2 cellular contexts compared by ENCODE assay signal in the genomic region with DNA sequence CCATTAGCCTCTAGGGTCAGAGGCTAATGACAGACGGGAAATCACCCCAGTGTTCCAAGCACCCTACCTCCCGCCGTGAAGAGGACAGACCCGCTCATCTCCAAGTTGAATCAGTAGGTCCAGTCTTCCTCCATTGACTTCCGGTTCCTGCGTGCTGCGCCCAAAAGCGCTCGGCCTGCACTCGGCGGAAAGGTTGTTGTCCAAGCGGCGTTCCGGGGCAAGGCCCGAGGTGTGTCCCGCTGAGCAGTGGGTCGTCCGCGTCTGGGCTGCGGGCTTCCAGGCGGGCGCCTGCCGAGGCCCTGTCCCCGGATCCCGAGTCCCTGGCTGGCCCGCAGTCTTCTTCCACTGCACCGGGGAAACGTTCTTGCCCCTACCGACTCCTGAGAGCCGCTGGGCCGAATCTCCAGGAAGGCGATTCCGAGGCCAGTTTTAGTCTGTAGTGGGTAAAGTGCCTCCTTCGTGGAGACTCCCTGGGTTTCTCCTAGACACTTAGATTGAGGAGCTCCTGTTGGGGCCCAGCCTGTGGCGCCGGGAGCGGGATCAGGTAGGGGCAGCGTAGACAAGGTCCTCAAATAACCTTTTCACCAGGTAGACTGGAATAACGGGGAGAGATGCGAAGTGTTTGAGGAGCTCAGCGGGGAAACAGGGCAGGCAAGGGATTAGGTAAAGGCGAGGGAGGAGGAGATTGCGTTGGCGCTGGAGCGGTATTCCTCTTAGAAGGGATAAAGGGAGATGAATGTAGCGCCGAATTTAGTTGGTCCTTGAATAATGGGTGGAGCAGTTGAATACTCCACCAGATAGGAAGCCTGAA.
TF ChIP-seq lines count a peak whose summit lies in the region.

A gene with protein sequence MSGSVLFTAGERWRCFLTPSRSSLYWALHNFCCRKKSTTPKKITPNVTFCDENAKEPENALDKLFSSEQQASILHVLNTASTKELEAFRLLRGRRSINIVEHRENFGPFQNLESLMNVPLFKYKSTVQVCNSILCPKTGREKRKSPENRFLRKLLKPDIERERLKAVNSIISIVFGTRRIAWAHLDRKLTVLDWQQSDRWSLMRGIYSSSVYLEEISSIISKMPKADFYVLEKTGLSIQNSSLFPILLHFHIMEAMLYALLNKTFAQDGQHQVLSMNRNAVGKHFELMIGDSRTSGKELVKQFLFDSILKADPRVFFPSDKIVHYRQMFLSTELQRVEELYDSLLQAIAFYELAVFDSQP (minus strand): TSS at position 138 of the 811 bp plus-strand sequence. CDS start 40 bp downstream, at position 98.

TF ChIP-seq in HEK293, 187 proteins besides CTCF, POLR2A, EP300 and RAD21 (continued from another document and continues in another):
- TF ChIP-seq ZSCAN18 (tag by site-specific recombination; IDR thresholded peaks at IDR 0.05): peak; percentile 95
- no peak for TF ChIP-seq ZNF514 (tag by site-specific recombination; IDR thresholded peaks at IDR 0.05)
- peak; percentile 62 for TF ChIP-seq WT1 (tag by site-specific recombination; IDR thresholded peaks at IDR 0.05)
- TF ChIP-seq, protein P1, sequence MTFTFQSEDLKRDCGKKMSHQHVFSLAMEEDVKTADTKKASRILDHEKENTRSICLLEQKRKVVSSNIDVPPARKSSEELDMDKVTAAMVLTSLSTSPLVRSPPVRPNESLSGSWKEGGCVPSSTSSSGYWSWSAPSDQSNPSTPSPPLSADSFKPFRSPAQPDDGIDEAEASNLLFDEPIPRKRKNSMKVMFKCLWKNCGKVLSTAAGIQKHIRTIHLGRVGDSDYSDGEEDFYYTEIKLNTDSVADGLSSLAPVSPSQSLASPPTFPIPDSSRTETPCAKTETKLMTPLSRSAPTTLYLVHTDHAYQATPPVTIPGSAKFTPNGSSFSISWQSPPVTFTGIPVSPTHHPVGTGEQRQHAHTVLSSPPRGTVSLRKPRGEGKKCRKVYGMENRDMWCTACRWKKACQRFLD (tag by site-specific recombination; IDR thresholded peaks at IDR 0.05): no peak
- TF ChIP-seq ZNF2 (tag by site-specific recombination; IDR thresholded peaks at IDR 0.05): peak; percentile 97
- TF ChIP-seq GLIS1 (tag by site-specific recombination; IDR thresholded peaks at IDR 0.05): peak; percentile 46
- no peak for TF ChIP-seq PRDM1 (tag by site-specific recombination; IDR thresholded peaks at IDR 0.05)
- TF ChIP-seq, protein P2, sequence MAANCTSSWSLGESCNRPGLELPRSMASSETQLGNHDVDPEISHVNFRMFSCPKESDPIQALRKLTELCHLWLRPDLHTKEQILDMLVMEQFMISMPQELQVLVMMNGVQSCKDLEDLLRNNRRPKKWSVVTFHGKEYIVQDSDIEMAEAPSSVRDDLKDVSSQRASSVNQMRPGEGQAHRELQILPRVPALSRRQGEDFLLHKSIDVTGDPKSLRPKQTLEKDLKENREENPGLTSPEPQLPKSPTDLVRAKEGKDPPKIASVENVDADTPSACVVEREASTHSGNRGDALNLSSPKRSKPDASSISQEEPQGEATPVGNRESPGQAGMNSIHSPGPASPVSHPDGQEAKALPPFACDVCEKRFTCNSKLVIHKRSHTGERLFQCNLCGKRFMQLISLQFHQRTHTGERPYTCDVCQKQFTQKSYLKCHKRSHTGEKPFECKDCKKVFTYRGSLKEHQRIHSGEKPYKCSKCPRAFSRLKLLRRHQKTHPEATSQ (tag by site-specific recombination; IDR thresholded peaks at IDR 0.05): peak; percentile 100
- TF ChIP-seq ZNF184 (tag by site-specific recombination; IDR thresholded peaks at IDR 0.05): peak; percentile 72; the same call in 1 of the 2 replicates
- TF ChIP-seq ZNF19 (tag by site-specific recombination; IDR thresholded peaks at IDR 0.05; ENCODE audit: low read depth): no peak
- TF ChIP-seq SALL2 (tag by site-specific recombination; IDR thresholded peaks at IDR 0.05; ENCODE audit: borderline replicate concordance): peak; percentile 66; the same call in 1 of the 2 replicates
- TF ChIP-seq ZNF302 (tag by site-specific recombination; IDR thresholded peaks at IDR 0.05; ENCODE audit: low read depth): no peak
- TF ChIP-seq ZFP69B (tag by site-specific recombination; IDR thresholded peaks at IDR 0.05): peak; percentile 93
- TF ChIP-seq ZNF664 (tag by site-specific recombination; IDR thresholded peaks at IDR 0.05): peak; percentile 81
- no peak for TF ChIP-seq ZNF214 (tag by site-specific recombination; IDR thresholded peaks at IDR 0.05; ENCODE audit: borderline replicate concordance)
- TF ChIP-seq ZNF274 (IDR thresholded peaks at IDR 0.05; ENCODE audit: low read length): no peak
- TF ChIP-seq ZNF274 (tag by site-specific recombination; IDR thresholded peaks at IDR 0.05; ENCODE audit: borderline replicate concordance): no peak
- TF ChIP-seq ZNF335 (tag by site-specific recombination; conservative IDR thresholded peaks at IDR 0.05): peak; percentile 95
- peak; percentile 99 for TF ChIP-seq ZNF660 (tag by site-specific recombination; IDR thresholded peaks at IDR 0.05)
- 0 out of 2 replicates have a peak, but pooled peaks have one; percentile 16 for TF ChIP-seq ZNF366 (tag by site-specific recombination; conservative IDR thresholded peaks at IDR 0.05)
- TF ChIP-seq ZNF747 (tag by site-specific recombination; IDR thresholded peaks at IDR 0.05): no peak
- no peak for TF ChIP-seq ZNF830 (tag by site-specific recombination; IDR thresholded peaks at IDR 0.05; ENCODE audit: low read depth)
- TF ChIP-seq KLF17 (tag by site-specific recombination; IDR thresholded peaks at IDR 0.05): peak; percentile 98
- TF ChIP-seq, protein P3, sequence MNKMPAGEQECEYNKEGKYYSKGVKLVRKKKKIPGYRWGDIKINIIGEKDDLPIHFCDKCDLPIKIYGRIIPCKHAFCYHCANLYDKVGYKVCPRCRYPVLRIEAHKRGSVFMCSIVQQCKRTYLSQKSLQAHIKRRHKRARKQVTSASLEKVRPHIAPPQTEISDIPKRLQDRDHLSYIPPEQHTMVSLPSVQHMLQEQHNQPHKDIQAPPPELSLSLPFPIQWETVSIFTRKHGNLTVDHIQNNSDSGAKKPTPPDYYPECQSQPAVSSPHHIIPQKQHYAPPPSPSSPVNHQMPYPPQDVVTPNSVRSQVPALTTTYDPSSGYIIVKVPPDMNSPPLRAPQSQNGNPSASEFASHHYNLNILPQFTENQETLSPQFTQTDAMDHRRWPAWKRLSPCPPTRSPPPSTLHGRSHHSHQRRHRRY (tag by site-specific recombination; IDR thresholded peaks at IDR 0.05): no peak
- peak; percentile 43; the same call in 1 of the 2 replicates for TF ChIP-seq ZFP41 (tag by site-specific recombination; IDR thresholded peaks at IDR 0.05; ENCODE audit: borderline replicate concordance)

TF ChIP-seq in SK-N-SH, 30 proteins besides CTCF, POLR2A, EP300 and RAD21 (continued from another document):
- peak; percentile 25; the same call in 1 of the 2 replicates for TF ChIP-seq NFIC (IDR thresholded peaks at IDR 0.05; ENCODE audit: borderline replicate concordance)
- TF ChIP-seq, protein P4, sequence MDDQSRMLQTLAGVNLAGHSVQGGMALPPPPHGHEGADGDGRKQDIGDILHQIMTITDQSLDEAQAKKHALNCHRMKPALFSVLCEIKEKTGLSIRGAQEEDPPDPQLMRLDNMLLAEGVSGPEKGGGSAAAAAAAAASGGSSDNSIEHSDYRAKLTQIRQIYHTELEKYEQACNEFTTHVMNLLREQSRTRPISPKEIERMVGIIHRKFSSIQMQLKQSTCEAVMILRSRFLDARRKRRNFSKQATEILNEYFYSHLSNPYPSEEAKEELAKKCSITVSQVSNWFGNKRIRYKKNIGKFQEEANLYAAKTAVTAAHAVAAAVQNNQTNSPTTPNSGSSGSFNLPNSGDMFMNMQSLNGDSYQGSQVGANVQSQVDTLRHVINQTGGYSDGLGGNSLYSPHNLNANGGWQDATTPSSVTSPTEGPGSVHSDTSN (IDR thresholded peaks at IDR 0.05): no peak
- TF ChIP-seq, protein P5, sequence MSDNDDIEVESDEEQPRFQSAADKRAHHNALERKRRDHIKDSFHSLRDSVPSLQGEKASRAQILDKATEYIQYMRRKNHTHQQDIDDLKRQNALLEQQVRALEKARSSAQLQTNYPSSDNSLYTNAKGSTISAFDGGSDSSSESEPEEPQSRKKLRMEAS (IDR thresholded peaks at IDR 0.05; ENCODE audit: low read depth): peak; percentile 85
- no peak for TF ChIP-seq RXRA (IDR thresholded peaks at IDR 0.05; ENCODE audit: borderline replicate concordance, low read depth)
- peak; percentile 85 for TF ChIP-seq SIN3A (IDR thresholded peaks at IDR 0.05; ENCODE audit: borderline replicate concordance, low read depth, low read length)
- TF ChIP-seq MXI1 (IDR thresholded peaks at IDR 0.05; ENCODE audit: low read depth, low read length): no peak; the same call in 1 of the 2 replicates
- TF ChIP-seq GABPA (IDR thresholded peaks at IDR 0.05; ENCODE audit: low read depth): peak; percentile 97
- TF ChIP-seq IRF3 (IDR thresholded peaks at IDR 0.05; ENCODE audit: low read depth, low read length): no peak; the same call in 1 of the 2 replicates
- peak; percentile 53; the same call in 1 of the 2 replicates for TF ChIP-seq RCOR1 (IDR thresholded peaks at IDR 0.05; ENCODE audit: low read length)
- peak; percentile 91 for TF ChIP-seq YY1 (IDR thresholded peaks at IDR 0.05; ENCODE audit: low read depth)
- TF ChIP-seq POLR2AphosphoS5 (IDR thresholded peaks at IDR 0.05; ENCODE audit: low read depth, low read length): peak; percentile 84
- TF ChIP-seq FOSL2 (IDR thresholded peaks at IDR 0.05; ENCODE audit: borderline replicate concordance, low read depth): no peak
- TF ChIP-seq, protein P6, sequence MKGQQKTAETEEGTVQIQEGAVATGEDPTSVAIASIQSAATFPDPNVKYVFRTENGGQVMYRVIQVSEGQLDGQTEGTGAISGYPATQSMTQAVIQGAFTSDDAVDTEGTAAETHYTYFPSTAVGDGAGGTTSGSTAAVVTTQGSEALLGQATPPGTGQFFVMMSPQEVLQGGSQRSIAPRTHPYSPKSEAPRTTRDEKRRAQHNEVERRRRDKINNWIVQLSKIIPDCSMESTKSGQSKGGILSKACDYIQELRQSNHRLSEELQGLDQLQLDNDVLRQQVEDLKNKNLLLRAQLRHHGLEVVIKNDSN (IDR thresholded peaks at IDR 0.05; ENCODE audit: borderline replicate concordance, low read depth): peak; percentile 48; the same call in 1 of the 2 replicates
- TF ChIP-seq TEAD4 (IDR thresholded peaks at IDR 0.05; ENCODE audit: borderline replicate concordance, insufficient read depth): 0 out of 2 replicates have a peak, but pooled peaks have one; percentile 13
- TF ChIP-seq RFX5 (IDR thresholded peaks at IDR 0.05; ENCODE audit: low read length): no peak
- no peak for TF ChIP-seq NRF1 (IDR thresholded peaks at IDR 0.05; ENCODE audit: low read depth, low read length)
- no peak for TF ChIP-seq USF2 (IDR thresholded peaks at IDR 0.05; ENCODE audit: borderline replicate concordance, low read depth, low read length)
- no peak; the same call in 1 of the 2 replicates for TF ChIP-seq JUND (IDR thresholded peaks at IDR 0.05)
